Comparison of ENCODE assay signal across 1 cellular context in the genomic region with DNA sequence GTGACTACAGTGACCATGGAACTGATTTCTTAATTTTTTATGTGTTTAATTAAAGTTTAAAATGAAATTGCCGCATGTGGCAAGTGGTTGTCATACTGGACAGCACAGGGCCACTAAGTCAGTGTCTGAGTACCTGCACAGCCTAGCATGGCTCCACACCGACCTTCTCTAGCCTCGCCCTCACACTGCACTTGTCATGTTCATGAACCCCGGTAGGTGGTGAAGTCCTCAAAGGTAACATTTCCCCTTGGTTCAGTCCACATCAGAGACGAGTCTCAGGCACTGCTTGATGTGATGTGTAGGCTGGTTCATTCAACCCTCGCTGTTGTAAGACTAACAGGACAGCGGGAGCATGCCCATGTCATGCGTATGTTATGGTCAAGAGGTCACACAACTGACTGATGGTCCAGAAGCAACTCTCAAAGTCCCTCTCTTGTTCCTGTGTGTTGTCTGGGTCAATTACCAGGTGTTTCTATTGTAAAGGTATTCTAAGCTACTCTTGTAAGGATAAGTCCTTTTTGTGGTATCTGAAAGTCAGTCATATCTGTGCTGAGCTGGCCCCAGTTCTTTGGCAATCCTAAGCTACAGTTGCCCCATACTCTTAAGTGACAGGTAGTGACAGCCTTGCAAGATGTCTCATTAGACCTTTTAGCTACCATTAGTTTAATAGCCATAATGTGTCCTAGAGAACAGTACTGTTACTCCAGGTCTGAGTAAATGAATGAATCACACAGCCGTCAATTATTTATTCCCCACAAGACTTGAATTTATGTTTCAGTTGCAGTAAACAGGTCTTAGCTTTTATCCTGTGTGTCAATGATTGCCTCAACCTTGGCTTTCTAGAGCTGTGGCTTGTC.
TF ChIP-seq lines count a peak whose summit lies in the region.

No MANE protein-coding gene starts in this region.

TF ChIP-seq in endothelial cell of umbilical vein, 7 proteins besides CTCF, POLR2A, EP300 and RAD21:
- no peak for TF ChIP-seq EZH2 (IDR thresholded peaks at IDR 0.05; ENCODE audit: borderline replicate concordance, low read depth, low read length, severe bottlenecking)
- TF ChIP-seq POLR2AphosphoS5 (IDR thresholded peaks at IDR 0.05; ENCODE audit: insufficient read depth, low read depth, low read length) = no peak
- TF ChIP-seq FOS (IDR thresholded peaks at IDR 0.05; ENCODE audit: borderline replicate concordance, insufficient read depth, low read length) = no peak
- TF ChIP-seq, protein P1, sequence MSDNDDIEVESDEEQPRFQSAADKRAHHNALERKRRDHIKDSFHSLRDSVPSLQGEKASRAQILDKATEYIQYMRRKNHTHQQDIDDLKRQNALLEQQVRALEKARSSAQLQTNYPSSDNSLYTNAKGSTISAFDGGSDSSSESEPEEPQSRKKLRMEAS (IDR thresholded peaks at IDR 0.05; ENCODE audit: insufficient read depth, insufficient read length) = no peak
- TF ChIP-seq JUN (IDR thresholded peaks at IDR 0.05; ENCODE audit: borderline replicate concordance, insufficient read depth, insufficient read length, low read depth) = no peak
- TF ChIP-seq GATA2 (IDR thresholded peaks at IDR 0.05; ENCODE audit: insufficient read depth, insufficient read length, low read depth, low read length) = no peak
- TF ChIP-seq MYC (IDR thresholded peaks at IDR 0.05; ENCODE audit: low read depth, low read length) = no peak
